Comparison of ENCODE assay signal across 1 cellular context in the genomic region with DNA sequence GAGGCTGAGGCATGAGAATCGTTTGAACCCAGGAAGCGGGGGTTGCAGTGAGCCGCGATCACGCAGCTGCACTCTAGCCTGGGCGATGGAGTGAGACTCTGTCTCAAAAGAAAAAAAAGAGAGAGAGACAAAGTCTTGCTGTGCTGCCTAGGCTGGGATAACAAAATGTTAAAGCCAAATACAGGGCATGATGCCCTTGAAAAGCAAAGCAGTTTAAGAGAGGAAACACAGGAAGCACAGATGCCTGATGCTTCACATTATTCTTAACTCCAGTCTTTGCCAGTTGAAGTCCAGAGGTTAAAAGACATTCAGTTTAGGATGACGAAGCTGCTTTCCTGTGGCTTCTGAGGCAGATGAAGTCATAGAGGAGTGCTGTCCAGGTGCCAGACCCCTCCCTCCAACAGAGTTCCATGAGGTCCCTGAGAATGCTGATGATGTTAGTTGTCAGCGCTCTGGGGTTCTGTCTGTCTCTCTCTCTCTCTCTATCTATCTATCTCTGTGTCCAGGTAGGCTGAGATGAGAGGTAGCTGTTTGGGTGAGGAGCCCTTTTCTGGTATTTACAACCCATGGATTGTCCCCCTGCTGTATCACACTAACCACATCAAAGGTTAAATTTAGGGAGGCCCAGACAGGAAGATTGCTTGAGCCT.
A peak's percentile ranks its signal among the peaks of the same experiment; 100 is the strongest.
TF ChIP-seq lines count a peak whose summit lies in the region.

No MANE protein-coding gene starts in this region.

TF ChIP-seq in K562, 482 proteins besides CTCF, POLR2A, EP300 and RAD21 (continued from another document and continues in another):
- TF ChIP-seq, protein P1, sequence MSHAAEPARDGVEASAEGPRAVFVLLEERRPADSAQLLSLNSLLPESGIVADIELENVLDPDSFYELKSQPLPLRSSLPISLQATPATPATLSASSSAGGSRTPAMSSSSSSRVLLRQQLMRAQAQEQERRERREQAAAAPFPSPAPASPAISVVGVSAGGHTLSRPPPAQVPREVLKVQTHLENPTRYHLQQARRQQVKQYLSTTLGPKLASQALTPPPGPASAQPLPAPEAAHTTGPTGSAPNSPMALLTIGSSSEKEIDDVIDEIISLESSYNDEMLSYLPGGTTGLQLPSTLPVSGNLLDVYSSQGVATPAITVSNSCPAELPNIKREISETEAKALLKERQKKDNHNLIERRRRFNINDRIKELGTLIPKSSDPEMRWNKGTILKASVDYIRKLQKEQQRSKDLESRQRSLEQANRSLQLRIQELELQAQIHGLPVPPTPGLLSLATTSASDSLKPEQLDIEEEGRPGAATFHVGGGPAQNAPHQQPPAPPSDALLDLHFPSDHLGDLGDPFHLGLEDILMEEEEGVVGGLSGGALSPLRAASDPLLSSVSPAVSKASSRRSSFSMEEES (CRISPR knock-in tag; IDR thresholded peaks at IDR 0.05), result no peak
- TF ChIP-seq, protein P2, sequence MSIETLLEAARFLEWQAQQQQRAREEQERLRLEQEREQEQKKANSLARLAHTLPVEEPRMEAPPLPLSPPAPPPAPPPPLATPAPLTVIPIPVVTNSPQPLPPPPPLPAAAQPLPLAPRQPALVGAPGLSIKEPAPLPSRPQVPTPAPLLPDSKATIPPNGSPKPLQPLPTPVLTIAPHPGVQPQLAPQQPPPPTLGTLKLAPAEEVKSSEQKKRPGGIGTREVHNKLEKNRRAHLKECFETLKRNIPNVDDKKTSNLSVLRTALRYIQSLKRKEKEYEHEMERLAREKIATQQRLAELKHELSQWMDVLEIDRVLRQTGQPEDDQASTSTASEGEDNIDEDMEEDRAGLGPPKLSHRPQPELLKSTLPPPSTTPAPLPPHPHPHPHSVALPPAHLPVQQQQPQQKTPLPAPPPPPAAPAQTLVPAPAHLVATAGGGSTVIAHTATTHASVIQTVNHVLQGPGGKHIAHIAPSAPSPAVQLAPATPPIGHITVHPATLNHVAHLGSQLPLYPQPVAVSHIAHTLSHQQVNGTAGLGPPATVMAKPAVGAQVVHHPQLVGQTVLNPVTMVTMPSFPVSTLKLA (conservative IDR thresholded peaks at IDR 0.05), result peak in 1 of 2 experiments; percentile 25; a peak in 1 of 4 replicates
- TF ChIP-seq, protein P3, sequence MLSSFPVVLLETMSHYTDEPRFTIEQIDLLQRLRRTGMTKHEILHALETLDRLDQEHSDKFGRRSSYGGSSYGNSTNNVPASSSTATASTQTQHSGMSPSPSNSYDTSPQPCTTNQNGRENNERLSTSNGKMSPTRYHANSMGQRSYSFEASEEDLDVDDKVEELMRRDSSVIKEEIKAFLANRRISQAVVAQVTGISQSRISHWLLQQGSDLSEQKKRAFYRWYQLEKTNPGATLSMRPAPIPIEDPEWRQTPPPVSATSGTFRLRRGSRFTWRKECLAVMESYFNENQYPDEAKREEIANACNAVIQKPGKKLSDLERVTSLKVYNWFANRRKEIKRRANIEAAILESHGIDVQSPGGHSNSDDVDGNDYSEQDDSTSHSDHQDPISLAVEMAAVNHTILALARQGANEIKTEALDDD (IDR thresholded peaks at IDR 0.05), result peak; percentile 52; the same call in 1 of the 2 replicates
- TF ChIP-seq, protein P4, sequence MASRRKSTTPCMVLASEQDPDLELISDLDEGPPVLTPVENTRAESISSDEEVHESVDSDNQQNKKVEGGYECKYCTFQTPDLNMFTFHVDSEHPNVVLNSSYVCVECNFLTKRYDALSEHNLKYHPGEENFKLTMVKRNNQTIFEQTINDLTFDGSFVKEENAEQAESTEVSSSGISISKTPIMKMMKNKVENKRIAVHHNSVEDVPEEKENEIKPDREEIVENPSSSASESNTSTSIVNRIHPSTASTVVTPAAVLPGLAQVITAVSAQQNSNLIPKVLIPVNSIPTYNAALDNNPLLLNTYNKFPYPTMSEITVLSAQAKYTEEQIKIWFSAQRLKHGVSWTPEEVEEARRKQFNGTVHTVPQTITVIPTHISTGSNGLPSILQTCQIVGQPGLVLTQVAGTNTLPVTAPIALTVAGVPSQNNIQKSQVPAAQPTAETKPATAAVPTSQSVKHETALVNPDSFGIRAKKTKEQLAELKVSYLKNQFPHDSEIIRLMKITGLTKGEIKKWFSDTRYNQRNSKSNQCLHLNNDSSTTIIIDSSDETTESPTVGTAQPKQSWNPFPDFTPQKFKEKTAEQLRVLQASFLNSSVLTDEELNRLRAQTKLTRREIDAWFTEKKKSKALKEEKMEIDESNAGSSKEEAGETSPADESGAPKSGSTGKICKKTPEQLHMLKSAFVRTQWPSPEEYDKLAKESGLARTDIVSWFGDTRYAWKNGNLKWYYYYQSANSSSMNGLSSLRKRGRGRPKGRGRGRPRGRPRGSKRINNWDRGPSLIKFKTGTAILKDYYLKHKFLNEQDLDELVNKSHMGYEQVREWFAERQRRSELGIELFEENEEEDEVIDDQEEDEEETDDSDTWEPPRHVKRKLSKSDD (conservative IDR thresholded peaks at IDR 0.05; ENCODE audit: low read length), result no peak
- TF ChIP-seq HEY1 (CRISPR knock-in tag; IDR thresholded peaks at IDR 0.05; ENCODE audit: borderline replicate concordance) (no peak), ZNF3 (CRISPR knock-in tag; IDR thresholded peaks at IDR 0.05) (no peak), ZNF75A (CRISPR knock-in tag; IDR thresholded peaks at IDR 0.05) (no peak), NR1H2 (CRISPR knock-in tag; IDR thresholded peaks at IDR 0.05) (no peak), BACH1 (tag; IDR thresholded peaks at IDR 0.05) (peak; percentile 36; the same call in 1 of the 2 replicates), KHSRP (IDR thresholded peaks at IDR 0.05) (no peak), MAFF (IDR thresholded peaks at IDR 0.05; ENCODE audit: low read length) (peak; percentile 66), ZNF561 (CRISPR knock-in tag; conservative IDR thresholded peaks at IDR 0.05) (no peak), RFX1 (IDR thresholded peaks at IDR 0.05) (no peak), ZZZ3 (IDR thresholded peaks at IDR 0.05) (no peak), RCOR1 (IDR thresholded peaks at IDR 0.05; ENCODE audit: borderline replicate concordance in 1 of 2, low read depth in 2 of 2, low read length in 2 of 2) (peak in 1 of 2 experiments; percentile 64; a peak in 2 of 4 replicates), TEAD4 (IDR thresholded peaks at IDR 0.05; ENCODE audit: low read length) (0 out of 2 replicates have a peak, but pooled peaks have one; percentile 19), TEAD4 (CRISPR knock-in tag; IDR thresholded peaks at IDR 0.05; ENCODE audit: borderline replicate concordance) (no peak), FOXK2 (conservative IDR thresholded peaks at IDR 0.05 in 1 of 2, IDR thresholded peaks at IDR 0.05 in 1 of 2; ENCODE audit: low read depth in 2 of 2) (no peak), RFX7 (CRISPR knock-in tag; IDR thresholded peaks at IDR 0.05) (no peak), HNRNPLL (IDR thresholded peaks at IDR 0.05; ENCODE audit: low read depth, low read length, poor library complexity, severe bottlenecking) (no peak), ZNF444 (CRISPR knock-in tag; IDR thresholded peaks at IDR 0.05) (no peak), HNRNPK (IDR thresholded peaks at IDR 0.05; ENCODE audit: low read depth, low read length, poor library complexity, severe bottlenecking) (no peak), NCOA2 (IDR thresholded peaks at IDR 0.05; ENCODE audit: partially characterized antibody in 2 of 2) (no peak), L3MBTL2 (IDR thresholded peaks at IDR 0.05) (peak; percentile 68), CC2D1A (IDR thresholded peaks at IDR 0.05) (no peak), C11orf30 (IDR thresholded peaks at IDR 0.05; ENCODE audit: low read depth) (peak; percentile 91), RBM14 (IDR thresholded peaks at IDR 0.05; ENCODE audit: borderline replicate concordance, insufficient read depth, low read depth, low read length) (no peak)
- TF ChIP-seq, protein P5, sequence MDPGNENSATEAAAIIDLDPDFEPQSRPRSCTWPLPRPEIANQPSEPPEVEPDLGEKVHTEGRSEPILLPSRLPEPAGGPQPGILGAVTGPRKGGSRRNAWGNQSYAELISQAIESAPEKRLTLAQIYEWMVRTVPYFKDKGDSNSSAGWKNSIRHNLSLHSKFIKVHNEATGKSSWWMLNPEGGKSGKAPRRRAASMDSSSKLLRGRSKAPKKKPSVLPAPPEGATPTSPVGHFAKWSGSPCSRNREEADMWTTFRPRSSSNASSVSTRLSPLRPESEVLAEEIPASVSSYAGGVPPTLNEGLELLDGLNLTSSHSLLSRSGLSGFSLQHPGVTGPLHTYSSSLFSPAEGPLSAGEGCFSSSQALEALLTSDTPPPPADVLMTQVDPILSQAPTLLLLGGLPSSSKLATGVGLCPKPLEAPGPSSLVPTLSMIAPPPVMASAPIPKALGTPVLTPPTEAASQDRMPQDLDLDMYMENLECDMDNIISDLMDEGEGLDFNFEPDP (CRISPR knock-in tag; IDR thresholded peaks at IDR 0.05), result no peak
- TF ChIP-seq, protein P6, sequence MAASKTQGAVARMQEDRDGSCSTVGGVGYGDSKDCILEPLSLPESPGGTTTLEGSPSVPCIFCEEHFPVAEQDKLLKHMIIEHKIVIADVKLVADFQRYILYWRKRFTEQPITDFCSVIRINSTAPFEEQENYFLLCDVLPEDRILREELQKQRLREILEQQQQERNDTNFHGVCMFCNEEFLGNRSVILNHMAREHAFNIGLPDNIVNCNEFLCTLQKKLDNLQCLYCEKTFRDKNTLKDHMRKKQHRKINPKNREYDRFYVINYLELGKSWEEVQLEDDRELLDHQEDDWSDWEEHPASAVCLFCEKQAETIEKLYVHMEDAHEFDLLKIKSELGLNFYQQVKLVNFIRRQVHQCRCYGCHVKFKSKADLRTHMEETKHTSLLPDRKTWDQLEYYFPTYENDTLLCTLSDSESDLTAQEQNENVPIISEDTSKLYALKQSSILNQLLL (CRISPR knock-in tag; IDR thresholded peaks at IDR 0.05; ENCODE audit: borderline replicate concordance), result no peak
- TF ChIP-seq, protein P7, sequence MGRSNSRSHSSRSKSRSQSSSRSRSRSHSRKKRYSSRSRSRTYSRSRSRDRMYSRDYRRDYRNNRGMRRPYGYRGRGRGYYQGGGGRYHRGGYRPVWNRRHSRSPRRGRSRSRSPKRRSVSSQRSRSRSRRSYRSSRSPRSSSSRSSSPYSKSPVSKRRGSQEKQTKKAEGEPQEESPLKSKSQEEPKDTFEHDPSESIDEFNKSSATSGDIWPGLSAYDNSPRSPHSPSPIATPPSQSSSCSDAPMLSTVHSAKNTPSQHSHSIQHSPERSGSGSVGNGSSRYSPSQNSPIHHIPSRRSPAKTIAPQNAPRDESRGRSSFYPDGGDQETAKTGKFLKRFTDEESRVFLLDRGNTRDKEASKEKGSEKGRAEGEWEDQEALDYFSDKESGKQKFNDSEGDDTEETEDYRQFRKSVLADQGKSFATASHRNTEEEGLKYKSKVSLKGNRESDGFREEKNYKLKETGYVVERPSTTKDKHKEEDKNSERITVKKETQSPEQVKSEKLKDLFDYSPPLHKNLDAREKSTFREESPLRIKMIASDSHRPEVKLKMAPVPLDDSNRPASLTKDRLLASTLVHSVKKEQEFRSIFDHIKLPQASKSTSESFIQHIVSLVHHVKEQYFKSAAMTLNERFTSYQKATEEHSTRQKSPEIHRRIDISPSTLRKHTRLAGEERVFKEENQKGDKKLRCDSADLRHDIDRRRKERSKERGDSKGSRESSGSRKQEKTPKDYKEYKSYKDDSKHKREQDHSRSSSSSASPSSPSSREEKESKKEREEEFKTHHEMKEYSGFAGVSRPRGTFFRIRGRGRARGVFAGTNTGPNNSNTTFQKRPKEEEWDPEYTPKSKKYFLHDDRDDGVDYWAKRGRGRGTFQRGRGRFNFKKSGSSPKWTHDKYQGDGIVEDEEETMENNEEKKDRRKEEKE (IDR thresholded peaks at IDR 0.05; ENCODE audit: borderline replicate concordance in 1 of 2, control insufficient read depth in 1 of 2, low read depth in 2 of 2, low read length in 1 of 2), result no peak
- TF ChIP-seq, protein P8, sequence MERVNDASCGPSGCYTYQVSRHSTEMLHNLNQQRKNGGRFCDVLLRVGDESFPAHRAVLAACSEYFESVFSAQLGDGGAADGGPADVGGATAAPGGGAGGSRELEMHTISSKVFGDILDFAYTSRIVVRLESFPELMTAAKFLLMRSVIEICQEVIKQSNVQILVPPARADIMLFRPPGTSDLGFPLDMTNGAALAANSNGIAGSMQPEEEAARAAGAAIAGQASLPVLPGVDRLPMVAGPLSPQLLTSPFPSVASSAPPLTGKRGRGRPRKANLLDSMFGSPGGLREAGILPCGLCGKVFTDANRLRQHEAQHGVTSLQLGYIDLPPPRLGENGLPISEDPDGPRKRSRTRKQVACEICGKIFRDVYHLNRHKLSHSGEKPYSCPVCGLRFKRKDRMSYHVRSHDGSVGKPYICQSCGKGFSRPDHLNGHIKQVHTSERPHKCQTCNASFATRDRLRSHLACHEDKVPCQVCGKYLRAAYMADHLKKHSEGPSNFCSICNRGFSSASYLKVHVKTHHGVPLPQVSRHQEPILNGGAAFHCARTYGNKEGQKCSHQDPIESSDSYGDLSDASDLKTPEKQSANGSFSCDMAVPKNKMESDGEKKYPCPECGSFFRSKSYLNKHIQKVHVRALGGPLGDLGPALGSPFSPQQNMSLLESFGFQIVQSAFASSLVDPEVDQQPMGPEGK (CRISPR knock-in tag; IDR thresholded peaks at IDR 0.05; ENCODE audit: borderline replicate concordance), result no peak
- TF ChIP-seq, protein P9, sequence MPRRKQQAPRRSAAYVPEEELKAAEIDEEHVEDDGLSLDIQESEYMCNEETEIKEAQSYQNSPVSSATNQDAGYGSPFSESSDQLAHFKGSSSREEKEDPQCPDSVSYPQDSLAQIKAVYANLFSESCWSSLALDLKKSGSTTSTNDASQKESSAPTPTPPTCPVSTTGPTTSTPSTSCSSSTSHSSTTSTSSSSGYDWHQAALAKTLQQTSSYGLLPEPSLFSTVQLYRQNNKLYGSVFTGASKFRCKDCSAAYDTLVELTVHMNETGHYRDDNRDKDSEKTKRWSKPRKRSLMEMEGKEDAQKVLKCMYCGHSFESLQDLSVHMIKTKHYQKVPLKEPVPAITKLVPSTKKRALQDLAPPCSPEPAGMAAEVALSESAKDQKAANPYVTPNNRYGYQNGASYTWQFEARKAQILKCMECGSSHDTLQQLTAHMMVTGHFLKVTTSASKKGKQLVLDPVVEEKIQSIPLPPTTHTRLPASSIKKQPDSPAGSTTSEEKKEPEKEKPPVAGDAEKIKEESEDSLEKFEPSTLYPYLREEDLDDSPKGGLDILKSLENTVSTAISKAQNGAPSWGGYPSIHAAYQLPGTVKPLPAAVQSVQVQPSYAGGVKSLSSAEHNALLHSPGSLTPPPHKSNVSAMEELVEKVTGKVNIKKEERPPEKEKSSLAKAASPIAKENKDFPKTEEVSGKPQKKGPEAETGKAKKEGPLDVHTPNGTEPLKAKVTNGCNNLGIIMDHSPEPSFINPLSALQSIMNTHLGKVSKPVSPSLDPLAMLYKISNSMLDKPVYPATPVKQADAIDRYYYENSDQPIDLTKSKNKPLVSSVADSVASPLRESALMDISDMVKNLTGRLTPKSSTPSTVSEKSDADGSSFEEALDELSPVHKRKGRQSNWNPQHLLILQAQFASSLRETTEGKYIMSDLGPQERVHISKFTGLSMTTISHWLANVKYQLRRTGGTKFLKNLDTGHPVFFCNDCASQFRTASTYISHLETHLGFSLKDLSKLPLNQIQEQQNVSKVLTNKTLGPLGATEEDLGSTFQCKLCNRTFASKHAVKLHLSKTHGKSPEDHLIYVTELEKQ (CRISPR knock-in tag; IDR thresholded peaks at IDR 0.05), result no peak
- TF ChIP-seq, protein P10, sequence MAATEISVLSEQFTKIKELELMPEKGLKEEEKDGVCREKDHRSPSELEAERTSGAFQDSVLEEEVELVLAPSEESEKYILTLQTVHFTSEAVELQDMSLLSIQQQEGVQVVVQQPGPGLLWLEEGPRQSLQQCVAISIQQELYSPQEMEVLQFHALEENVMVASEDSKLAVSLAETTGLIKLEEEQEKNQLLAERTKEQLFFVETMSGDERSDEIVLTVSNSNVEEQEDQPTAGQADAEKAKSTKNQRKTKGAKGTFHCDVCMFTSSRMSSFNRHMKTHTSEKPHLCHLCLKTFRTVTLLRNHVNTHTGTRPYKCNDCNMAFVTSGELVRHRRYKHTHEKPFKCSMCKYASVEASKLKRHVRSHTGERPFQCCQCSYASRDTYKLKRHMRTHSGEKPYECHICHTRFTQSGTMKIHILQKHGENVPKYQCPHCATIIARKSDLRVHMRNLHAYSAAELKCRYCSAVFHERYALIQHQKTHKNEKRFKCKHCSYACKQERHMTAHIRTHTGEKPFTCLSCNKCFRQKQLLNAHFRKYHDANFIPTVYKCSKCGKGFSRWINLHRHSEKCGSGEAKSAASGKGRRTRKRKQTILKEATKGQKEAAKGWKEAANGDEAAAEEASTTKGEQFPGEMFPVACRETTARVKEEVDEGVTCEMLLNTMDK (IDR thresholded peaks at IDR 0.05; ENCODE audit: borderline replicate concordance, insufficient read depth, low read depth, low read length, poor library complexity, severe bottlenecking), result no peak
